ENCODE assay signal across 1 cellular context in genomic region chr21:33642027-33642895, GRCh38.
A peak's percentile ranks its signal among the peaks of the same experiment; 100 is the strongest.
TF ChIP-seq lines count a peak whose summit lies in the region.

Gene ITSN1 (plus strand): TSS chr21:33642501. CDS start chr21:33718829, 76,328 bp downstream.

TF ChIP-seq in HepG2, 621 proteins besides CTCF, POLR2A, EP300 and RAD21 (continued from another document and continues in another):
- TF ChIP-seq TFE3 (CRISPR knock-in tag; IDR thresholded peaks at IDR 0.05), result no peak; the same call in 1 of the 2 replicates
- no peak for TF ChIP-seq ZNF292 (CRISPR knock-in tag; IDR thresholded peaks at IDR 0.05; ENCODE audit: borderline replicate concordance, low read depth)
- TF ChIP-seq STAT5B (CRISPR knock-in tag; IDR thresholded peaks at IDR 0.05), result no peak
- TF ChIP-seq ZNF383 (CRISPR knock-in tag; IDR thresholded peaks at IDR 0.05; ENCODE audit: borderline replicate concordance), result no peak
- TF ChIP-seq MYNN (CRISPR knock-in tag; IDR thresholded peaks at IDR 0.05; ENCODE audit: low read depth), result no peak
- TF ChIP-seq ZNF136 (CRISPR knock-in tag; IDR thresholded peaks at IDR 0.05; ENCODE audit: low read depth), result no peak
- no peak for TF ChIP-seq SIX1 (CRISPR knock-in tag; IDR thresholded peaks at IDR 0.05; ENCODE audit: borderline replicate concordance)
- TF ChIP-seq PITX1 (CRISPR knock-in tag; IDR thresholded peaks at IDR 0.05), result peak; percentile 91
- TF ChIP-seq MYC (CRISPR knock-in tag; IDR thresholded peaks at IDR 0.05; ENCODE audit: borderline replicate concordance), result no peak
- no peak for TF ChIP-seq TP53 (CRISPR knock-in tag; conservative IDR thresholded peaks at IDR 0.05)
- TF ChIP-seq ZNF318 (CRISPR knock-in tag; IDR thresholded peaks at IDR 0.05), result peak; percentile 38; the same call in 1 of the 2 replicates
- no peak; the same call in 1 of the 2 replicates for TF ChIP-seq KLF12 (CRISPR knock-in tag; IDR thresholded peaks at IDR 0.05; ENCODE audit: borderline replicate concordance)
- no peak for TF ChIP-seq NFIC (IDR thresholded peaks at IDR 0.05; ENCODE audit: low read length)
- peak; percentile 54; the same call in 1 of the 2 replicates for TF ChIP-seq ZSCAN25 (CRISPR knock-in tag; IDR thresholded peaks at IDR 0.05)
- TF ChIP-seq ZBTB4 (CRISPR knock-in tag; IDR thresholded peaks at IDR 0.05; ENCODE audit: borderline replicate concordance), result no peak
- TF ChIP-seq RBFOX2 (IDR thresholded peaks at IDR 0.05; ENCODE audit: low read depth, low read length), result peak; percentile 60
- TF ChIP-seq KAT2B (IDR thresholded peaks at IDR 0.05; ENCODE audit: borderline replicate concordance, low read depth, low read length), result no peak
- TF ChIP-seq PPARG (CRISPR knock-in tag; conservative IDR thresholded peaks at IDR 0.05), result no peak
- TF ChIP-seq NKX3-1 (CRISPR knock-in tag; IDR thresholded peaks at IDR 0.05), result no peak
- peak; percentile 98 for TF ChIP-seq SNAPC4 (CRISPR knock-in tag; IDR thresholded peaks at IDR 0.05)
- TF ChIP-seq HOXA9 (CRISPR knock-in tag; IDR thresholded peaks at IDR 0.05; ENCODE audit: borderline replicate concordance), result no peak; the same call in 1 of the 2 replicates
- TF ChIP-seq REXO4 (CRISPR knock-in tag; IDR thresholded peaks at IDR 0.05; ENCODE audit: borderline replicate concordance), result no peak
- peak; percentile 45; the same call in 1 of the 2 replicates for TF ChIP-seq NCOR1 (IDR thresholded peaks at IDR 0.05; ENCODE audit: borderline replicate concordance, low read length)
- no peak for TF ChIP-seq NAIF1 (CRISPR knock-in tag; IDR thresholded peaks at IDR 0.05; ENCODE audit: borderline replicate concordance)
- no peak for TF ChIP-seq ONECUT2 (CRISPR knock-in tag; IDR thresholded peaks at IDR 0.05)
- no peak for TF ChIP-seq ZNF329 (CRISPR knock-in tag; IDR thresholded peaks at IDR 0.05; ENCODE audit: low read depth)
- no peak for TF ChIP-seq RAD51 (IDR thresholded peaks at IDR 0.05; ENCODE audit: borderline replicate concordance)
- TF ChIP-seq NONO (IDR thresholded peaks at IDR 0.05), result no peak
- TF ChIP-seq NONO (CRISPR knock-in tag; conservative IDR thresholded peaks at IDR 0.05), result no peak
- TF ChIP-seq MAZ (IDR thresholded peaks at IDR 0.05; ENCODE audit: borderline replicate concordance, low read depth, low read length), result peak; percentile 94
- TF ChIP-seq MAZ (CRISPR knock-in tag; IDR thresholded peaks at IDR 0.05; ENCODE audit: low read depth), result peak; percentile 79
- TF ChIP-seq U2AF1 (optimal IDR thresholded peaks at IDR 0.05; ENCODE audit: low read depth, low read length), result no peak
- TF ChIP-seq ZNF546 (CRISPR knock-in tag; conservative IDR thresholded peaks at IDR 0.05), result no peak
- no peak for TF ChIP-seq NFE2L1 (CRISPR knock-in tag; IDR thresholded peaks at IDR 0.05; ENCODE audit: borderline replicate concordance)
- TF ChIP-seq ZNF280B (CRISPR knock-in tag; IDR thresholded peaks at IDR 0.05; ENCODE audit: borderline replicate concordance), result peak; percentile 71; the same call in 1 of the 2 replicates
- TF ChIP-seq PHF5A (CRISPR knock-in tag; IDR thresholded peaks at IDR 0.05; ENCODE audit: low read depth, unreplicated experiment), result no peak
- TF ChIP-seq GFI1 (CRISPR knock-in tag; IDR thresholded peaks at IDR 0.05; ENCODE audit: borderline replicate concordance), result peak; percentile 46; the same call in 1 of the 2 replicates
- no peak for TF ChIP-seq THAP9 (CRISPR knock-in tag; IDR thresholded peaks at IDR 0.05; ENCODE audit: borderline replicate concordance)
- TF ChIP-seq ZNF382 (CRISPR knock-in tag; IDR thresholded peaks at IDR 0.05; ENCODE audit: borderline replicate concordance), result no peak
